ENCODE assay signal across 23 cellular contexts in genomic region chr18:36078751-36079529, GRCh38. TPM values are rescaled to one million over a fixed set of nuclear protein-coding genes. Genes with fewer than 3 reads are reported as not detected.
A peak's percentile ranks its signal among the peaks of the same experiment; 100 is the strongest.
DNase-seq lines count a peak whose midpoint lies in the region; ATAC-seq and TF ChIP-seq lines count a peak whose summit lies in the region.
"Had no signal": no experiment of that assay in that cellular context is flagged by ENCODE, and none has a peak within 500 bp of the region (broad histone marks: within the 10 kb centered on the region; RNA-seq: fewer than 3 reads in every experiment).

No MANE protein-coding gene starts in this region.

- H4K8ac ChIP-seq in mesenchymal stem cell (ENCODE audit: low read length), result peak overlapping the region; percentile 68

- H3K36me3 ChIP-seq in mesenchymal stem cell (ENCODE audit: control insufficient read depth in 1 of 2, insufficient read depth in 2 of 2, low read depth in 1 of 2, low read length in 2 of 2) (no peaks in the 10 kb centered on the region), colonic mucosa (no peaks in the 10 kb centered on the region)
- H3K36me3 ChIP-seq: neutrophil, right atrium auricular region had no signal

- H2BK12ac ChIP-seq in mesenchymal stem cell (ENCODE audit: low read length in 2 of 2), result peak overlapping the region; percentile 79 to 83

- H3K27ac ChIP-seq in mesenchymal stem cell (ENCODE audit: low read length, poor library complexity, severe bottlenecking), result peak overlapping the region; percentile 85
- H3K27ac ChIP-seq in colonic mucosa, result no peak overlapping the region
- H3K27ac ChIP-seq: foreskin keratinocyte, KMS-11, neutrophil, right atrium auricular region had no signal

- H3K4me1 Mint-ChIP-seq in stimulated activated memory B cell treated with anti-CD40 and anti-IgM and Interleukin-4, amounts not matched to agents 10 μg/mL and 1 μg/mL and 100 μg/mL, for 72 hours, result peaks cover 18% of the 10 kb centered on the region

- TF ChIP-seq CTCF in GM13977 (IDR thresholded peaks at IDR 0.05; ENCODE audit: extremely low read depth, insufficient read depth, missing control alignments) (no peak), colonic mucosa (IDR thresholded peaks at IDR 0.05) (no peak)

- no peak overlapping the region for H3K4me3 ChIP-seq in mesenchymal stem cell (ENCODE audit: insufficient read depth in 1 of 2, low read depth in 1 of 2, low read length in 2 of 2)
- no peak overlapping the region for H3K4me3 ChIP-seq in colonic mucosa
- H3K4me3 ChIP-seq: right atrium auricular region had no signal

- no peak overlapping the region for H2AK5ac ChIP-seq in mesenchymal stem cell (ENCODE audit: low read length, severe bottlenecking)

- peak overlapping the region; percentile 67 for H4K91ac ChIP-seq in mesenchymal stem cell (ENCODE audit: low read length)

- no peak overlapping the region for H3K14ac ChIP-seq in mesenchymal stem cell (ENCODE audit: low read length in 2 of 2)

- H3K4me3 Mint-ChIP-seq in stimulated activated memory B cell treated with anti-CD40 and anti-IgM and Interleukin-4, amounts not matched to agents 10 μg/mL and 1 μg/mL and 100 μg/mL, for 72 hours, result no peak overlapping the region
- H3K4me3 Mint-ChIP-seq: CD8-positive, alpha-beta memory T cell; stimulated activated naive CD8-positive, alpha-beta T cell treated with anti-CD3 and anti-CD28 coated beads, Interleukin-15, amount 100 ng/mL, for 72 hours had no signal

- intact Hi-C loops in colonic mucosa (cut with DNase I), result no loop called here

- H3K4me2 ChIP-seq in mesenchymal stem cell (ENCODE audit: low read length, poor library complexity, severe bottlenecking), result peak overlapping the region; percentile 21
- H3K4me2 ChIP-seq: KMS-11 had no signal

- H3K27me3 ChIP-seq in mesenchymal stem cell (ENCODE audit: control insufficient read depth in 1 of 2, insufficient read depth in 1 of 2, low read length in 2 of 2), result no peaks in the 10 kb centered on the region
- no peaks in the 10 kb centered on the region for H3K27me3 ChIP-seq in colonic mucosa
- H3K27me3 ChIP-seq: neutrophil, right atrium auricular region had no signal

- peaks cover 17% of the 10 kb centered on the region for H3K27me3 Mint-ChIP-seq in stimulated activated memory B cell treated with anti-CD40 and anti-IgM and Interleukin-4, amounts not matched to agents 10 μg/mL and 1 μg/mL and 100 μg/mL, for 72 hours
- H3K27me3 Mint-ChIP-seq: stimulated activated naive CD8-positive, alpha-beta T cell treated with anti-CD3 and anti-CD28 coated beads, Interleukin-15, amount 100 ng/mL, for 72 hours had no signal

- H3K79me1 ChIP-seq in mesenchymal stem cell (replicated peaks; ENCODE audit: low read length, poor library complexity, severe bottlenecking), result no peaks in the 10 kb centered on the region

- ATAC-seq in stimulated activated memory B cell treated with anti-CD40 and anti-IgM and Interleukin-4, amounts not matched to agents 10 μg/mL and 1 μg/mL and 100 μg/mL, for 72 hours, result no peak
- ATAC-seq: foreskin keratinocyte; HCT116; left colon; PC-3; stimulated activated naive CD8-positive, alpha-beta T cell treated with anti-CD3 and anti-CD28 coated beads, Interleukin-15, amount 100 ng/mL, for 72 hours had no signal

- in situ Hi-C loops in GM13977 (cut with MboI; ENCODE audit: low pct_unique_long_range_greater_than_20kb, low sequenced_read_pairs, unreplicated experiment), result no loop called here

- peak overlapping the region; percentile 40 for H2BK15ac ChIP-seq in mesenchymal stem cell (ENCODE audit: low read depth, poor library complexity, severe bottlenecking)

- no peak overlapping the region for H2AFZ ChIP-seq in mesenchymal stem cell (ENCODE audit: low read depth, low read length)

- H3K27ac Mint-ChIP-seq in stimulated activated memory B cell treated with anti-CD40 and anti-IgM and Interleukin-4, amounts not matched to agents 10 μg/mL and 1 μg/mL and 100 μg/mL, for 72 hours, result no peak overlapping the region
- H3K27ac Mint-ChIP-seq: CD8-positive, alpha-beta memory T cell; stimulated activated naive CD8-positive, alpha-beta T cell treated with anti-CD3 and anti-CD28 coated beads, Interleukin-15, amount 100 ng/mL, for 72 hours had no signal

- peak overlapping the region; percentile 73 to 93 for H3K18ac ChIP-seq in mesenchymal stem cell (ENCODE audit: low read depth in 1 of 2, low read length in 2 of 2)

- H3K23ac ChIP-seq in mesenchymal stem cell (ENCODE audit: low read length in 2 of 2), result no peak overlapping the region

- H3K4me1 ChIP-seq in mesenchymal stem cell (ENCODE audit: control insufficient read depth, insufficient read depth, low read depth, low read length) (peaks cover 7% of the 10 kb centered on the region), colonic mucosa (no peaks in the 10 kb centered on the region)
- H3K4me1 ChIP-seq: foreskin keratinocyte, right atrium auricular region had no signal

- H3K9me3 ChIP-seq in mesenchymal stem cell (ENCODE audit: control insufficient read depth, low read length) (peaks cover 21% of the 10 kb centered on the region), colonic mucosa (no peaks in the 10 kb centered on the region)
- H3K9me3 ChIP-seq: neutrophil had no signal

- H3K9ac ChIP-seq in mesenchymal stem cell (ENCODE audit: low read length) (no peak overlapping the region), colonic mucosa (ENCODE audit: low read depth in 2 of 2, low read length in 2 of 2) (no peak overlapping the region)
- H3K9ac ChIP-seq: KMS-11 had no signal

- 50% methylated on average over 5 of the region's 6 CpGs for WGBS in mesenchymal stem cell

- H3K4ac ChIP-seq in mesenchymal stem cell (ENCODE audit: low read depth in 1 of 2, low read length in 2 of 2), result peak overlapping the region in 1 of 2 experiments; percentile 46

- H3K9me3 Mint-ChIP-seq in stimulated activated memory B cell treated with anti-CD40 and anti-IgM and Interleukin-4, amounts not matched to agents 10 μg/mL and 1 μg/mL and 100 μg/mL, for 72 hours, result peaks cover 6% of the 10 kb centered on the region

- H3K36me3 Mint-ChIP-seq in stimulated activated memory B cell treated with anti-CD40 and anti-IgM and Interleukin-4, amounts not matched to agents 10 μg/mL and 1 μg/mL and 100 μg/mL, for 72 hours, result peaks cover 3% of the 10 kb centered on the region

- DNase-seq in AG20443 (ENCODE audit: low spot score) (peak; percentile 20), NCI-H226 (peak; percentile 59), dedifferentiated amniotic fluid mesenchymal stem cell (ENCODE audit: extremely low spot score) (peak; percentile 44), mesenchymal stem cell (peak; percentile 92), GM13977 (ENCODE audit: low spot score) (no peak), colonic mucosa (no peak), amniotic stem cell (lab: John Stamatoyannopoulos, UW) (no peak)
- DNase-seq: activated CD4-positive, CD25-positive, alpha-beta regulatory T cell treated with anti-CD3 and anti-CD28 coated beads, Interleukin-2, amount 50 U/mL, for 72 hours; CD8-positive, alpha-beta memory T cell; central memory CD4-positive, alpha-beta T cell; foreskin keratinocyte; left colon; NCI-H1092 treated with DMSO at 0.1 percent for 48 hours; NCI-H2081 treated with DMSO at 0.1 percent for 48 hours; NCI-H69; PC-3; stimulated activated naive CD8-positive, alpha-beta T cell treated with anti-CD3 and anti-CD28 coated beads, Interleukin-15, amount 100 ng/mL, for 72 hours; T-helper 9 cell had no signal

- no peak overlapping the region for H2BK5ac ChIP-seq in mesenchymal stem cell (ENCODE audit: low read depth, low read length, poor library complexity, severe bottlenecking)

- peak overlapping the region; percentile 73 for H2BK120ac ChIP-seq in mesenchymal stem cell (ENCODE audit: low read depth, low read length)

RNA-seq across cellular contexts. Expression of gene RPRD1A, which starts 11.6 kb away (rescaled TPM):
- polyA plus RNA-seq in mesenchymal stem cell (2013, experiment 1 of 2), result 37.9 TPM
- polyA plus RNA-seq in mesenchymal stem cell (2013, experiment 2 of 2), result 36.5 TPM
- total RNA-seq in colonic mucosa, result 10 to 100 TPM; 39.8 TPM

RNA-seq across cellular contexts. Expression of gene SLC39A6, which starts 50.2 kb away (rescaled TPM):
- 155 TPM for polyA plus RNA-seq in mesenchymal stem cell (2013, experiment 1 of 2)
- polyA plus RNA-seq in mesenchymal stem cell (2013, experiment 2 of 2), result 158 TPM
- 10 to 100 TPM in 1 of 2 donors, 1 to 10 TPM in 1; 9.9 to 15.3 TPM for total RNA-seq in colonic mucosa

RNA-seq across cellular contexts. Expression of gene ELP2, which starts 50.8 kb away (rescaled TPM):
- 69.9 TPM for polyA plus RNA-seq in mesenchymal stem cell (2013, experiment 1 of 2)
- 67.5 TPM for polyA plus RNA-seq in mesenchymal stem cell (2013, experiment 2 of 2)
- 10 to 100 TPM; 48.3 to 51.6 TPM for total RNA-seq in colonic mucosa

Comparison
In these comparisons a context has a peak if more than half of its experiments do, and no peak if none do; other contexts are left out.
1. DNase-seq: peak in AG20443 (single experiment), NCI-H226 (single experiment), dedifferentiated amniotic fluid mesenchymal stem cell (single experiment) and mesenchymal stem cell (single experiment); none in GM13977 (single experiment), colonic mucosa (single experiment) and amniotic stem cell (single experiment).